ENCODE assay signal across 1 cellular context in genomic region chr11:106594751-106595351, GRCh38.
TF ChIP-seq lines count a peak whose summit lies in the region.

No MANE protein-coding gene starts in this region.

TF ChIP-seq in WTC11, 78 proteins besides CTCF, POLR2A, EP300 and RAD21 (continued from another document):
- TF ChIP-seq STAT6 (CRISPR knock-in tag; conservative IDR thresholded peaks at IDR 0.05; ENCODE audit: low read depth): no peak
- TF ChIP-seq FOXJ3 (CRISPR knock-in tag; IDR thresholded peaks at IDR 0.05; ENCODE audit: borderline replicate concordance): no peak
- no peak for TF ChIP-seq ZNF121 (CRISPR knock-in tag; IDR thresholded peaks at IDR 0.05)
- no peak for TF ChIP-seq ZBTB21 (CRISPR knock-in tag; IDR thresholded peaks at IDR 0.05; ENCODE audit: borderline replicate concordance)
- no peak for TF ChIP-seq E2F1 (CRISPR knock-in tag; IDR thresholded peaks at IDR 0.05)
- no peak for TF ChIP-seq NR1H2 (CRISPR knock-in tag; IDR thresholded peaks at IDR 0.05)
- no peak for TF ChIP-seq NR3C1 (CRISPR knock-in tag; conservative IDR thresholded peaks at IDR 0.05; ENCODE audit: low read depth)
- TF ChIP-seq RORB (CRISPR knock-in tag; IDR thresholded peaks at IDR 0.05): no peak
- TF ChIP-seq SOX15 (CRISPR knock-in tag; IDR thresholded peaks at IDR 0.05): no peak
- TF ChIP-seq ZNF425 (CRISPR knock-in tag; conservative IDR thresholded peaks at IDR 0.05): no peak
